Comparison of ENCODE assay signal across 8 cellular contexts in the genomic region with DNA sequence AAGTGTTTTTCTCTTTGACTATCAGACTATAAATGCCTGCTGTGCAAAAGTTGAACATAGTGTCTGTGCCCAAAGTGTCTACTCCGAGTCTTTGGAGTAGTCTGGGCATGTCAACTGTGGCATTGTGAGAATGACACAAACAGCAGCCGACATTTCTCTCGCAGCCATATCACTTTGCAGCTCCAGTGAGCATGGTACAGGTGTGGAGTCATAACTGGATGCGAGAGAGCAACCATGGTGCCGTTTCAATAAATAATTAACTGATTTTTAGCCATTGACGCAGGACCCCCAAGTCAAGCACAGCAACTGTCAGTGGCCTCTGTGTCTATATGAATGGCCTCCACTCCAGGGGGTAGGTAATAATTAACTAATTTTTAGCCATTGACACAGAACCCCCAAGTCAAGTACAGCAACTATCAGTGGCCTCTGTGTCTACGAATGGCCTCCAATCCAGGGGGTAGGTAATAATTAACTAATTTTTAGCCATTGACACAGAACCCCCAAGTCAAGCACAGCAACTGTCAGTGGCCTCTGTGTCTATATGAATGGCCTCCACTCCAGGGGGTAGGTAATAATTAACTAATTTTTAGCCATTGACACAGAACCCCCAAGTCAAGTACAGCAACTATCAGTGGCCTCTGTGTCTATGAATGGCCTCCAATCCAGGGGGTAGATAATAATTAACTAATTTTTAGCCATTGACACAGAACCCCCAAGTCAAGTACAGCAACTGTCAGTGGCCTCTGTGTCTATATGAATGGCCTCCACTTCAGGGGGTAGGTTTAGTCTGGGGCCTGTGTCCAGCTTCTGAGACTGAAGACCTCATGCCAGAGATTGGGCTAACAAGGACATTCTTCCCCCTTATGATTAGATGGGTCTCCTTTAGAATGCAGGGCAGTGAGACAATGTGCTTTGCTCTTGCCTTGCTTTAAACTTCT.
DNase-seq lines count a peak whose midpoint lies in the region; ATAC-seq, FAIRE-seq and TF ChIP-seq lines count a peak whose summit lies in the region.
"Not testable (repeated sequence)": the region's sequence is repeated elsewhere in the genome, so short reads cannot be mapped to it uniquely, and the experiment has no call there.

No MANE protein-coding gene starts in this region.

- TF ChIP-seq EP300 in A549 (IDR thresholded peaks at IDR 0.05), result peak; percentile 60 to 88; a peak in 4 of 5 replicates

- not testable (repeated sequence) for TF ChIP-seq RAD21 in A549 (conservative IDR thresholded peaks at IDR 0.05 in 1 of 2, IDR thresholded peaks at IDR 0.05 in 1 of 2)

- TF ChIP-seq CTCF in A549 (IDR thresholded peaks at IDR 0.05), result not testable (repeated sequence)

- CTCF ChIA-PET in A549 (lab: Yijun Ruan, JAX), result interaction anchor here (1.1 to 15.6 kb wide), 3 partner anchors 9 to 1253 kb away, joined by 3 to 242 read pairs (median 5); a partner anchor contains a TSS

- not testable (repeated sequence) for FAIRE-seq in A549 (lab: Jason Lieb, UNC)
- FAIRE-seq in GM19239 (lab: Jason Lieb, UNC), result peak; percentile 92

- peak in 1 of 2 experiments; percentile 55 for DNase-seq in A549 (ENCODE audit: low read depth in 1 of 2, low spot score in 1 of 2)
- not testable (repeated sequence) for DNase-seq in GM19239 (ENCODE audit: insufficient read length, low spot score)
- DNase-seq in glomerular visceral epithelial cell (ENCODE audit: extremely low spot score), result peak; percentile 91

- not testable (repeated sequence) for TF ChIP-seq POLR2A in A549 (IDR thresholded peaks at IDR 0.05; ENCODE audit: low read length)

- H3K4me2 ChIP-seq in A549, result peak overlapping the region; percentile 45

- POLR2A ChIA-PET in A549 (lab: Yijun Ruan, JAX), result not testable (repeated sequence)

- WGBS in A549 (ENCODE audit: missing lambda C conversion rate), result 21% methylated on average over 7 of the region's 7 CpGs

- peak overlapping the region; percentile 82 to 88 for H3K27ac ChIP-seq in A549

- not testable (repeated sequence) for H3K4me3 ChIP-seq in A549

- H3K4me1 ChIP-seq in A549, result peaks cover 19% of the 10 kb centered on the region

- ATAC-seq in A549 (peak; percentile 60 to 73), GM18517 (IDR thresholded peaks at IDR 0.05; ENCODE audit: unreplicated experiment) (peak; percentile 86), GM21447 (IDR thresholded peaks at IDR 0.05; ENCODE audit: unreplicated experiment) (peak; percentile 83), HG02678 (IDR thresholded peaks at IDR 0.05; ENCODE audit: unreplicated experiment) (peak; percentile 92), HG03066 (IDR thresholded peaks at IDR 0.05; ENCODE audit: low read depth, unreplicated experiment) (peak; percentile 84), HG03457 (IDR thresholded peaks at IDR 0.05; ENCODE audit: unreplicated experiment) (peak; percentile 88)

- peaks cover 26% of the 10 kb centered on the region for H3K9me3 ChIP-seq in A549

TF ChIP-seq in A549, 52 proteins besides CTCF, POLR2A, EP300 and RAD21:
- TF ChIP-seq MAFK (IDR thresholded peaks at IDR 0.05; ENCODE audit: partially characterized antibody) (peak; percentile 27), JUNB (IDR thresholded peaks at IDR 0.05) (peak; percentile 15; the same call in 1 of the 2 replicates), JUN (IDR thresholded peaks at IDR 0.05) (peak in 1 of 2 experiments; percentile 72; a peak in 3 of 5 replicates), GATA3 (IDR thresholded peaks at IDR 0.05; ENCODE audit: borderline replicate concordance) (peak; percentile 49)
